Comparison of ENCODE assay signal across 17 cellular contexts in genomic region chr12:109406147-109406546, GRCh38. TPM values are rescaled to one million over a fixed set of nuclear protein-coding genes. Genes with fewer than 3 reads are reported as not detected.
"Had no signal": no experiment of that assay in that cellular context is flagged by ENCODE, and none has a peak within 500 bp of the region (broad histone marks: within the 10 kb centered on the region; RNA-seq: fewer than 3 reads in every experiment).

No MANE protein-coding gene starts in this region.

RNA-seq across cellular contexts. Expression of gene MYO1H, which starts 58.4 kb away (rescaled TPM):
- total RNA-seq: naive thymus-derived CD8-positive, alpha-beta T cell; natural killer cell; natural killer cell treated with Interleukin-12 subunit alpha and Interleukin-12 subunit beta and Interleukin-15 and Interleukin-18, amount 100 ng/mL, for 72 hours; neural crest cell; osteoblast; osteocyte; pancreas; posterior vena cava; pulmonary artery endothelial cell; renal cortical epithelial cell; right lobe of liver; sciatic nerve; sigmoid colon; skeletal muscle tissue; spleen had no signal
- polyA plus RNA-seq: naive thymus-derived CD8-positive, alpha-beta T cell; psoas muscle; small intestine had no signal
